ENCODE assay signal across 8 cellular contexts in the genomic region with DNA sequence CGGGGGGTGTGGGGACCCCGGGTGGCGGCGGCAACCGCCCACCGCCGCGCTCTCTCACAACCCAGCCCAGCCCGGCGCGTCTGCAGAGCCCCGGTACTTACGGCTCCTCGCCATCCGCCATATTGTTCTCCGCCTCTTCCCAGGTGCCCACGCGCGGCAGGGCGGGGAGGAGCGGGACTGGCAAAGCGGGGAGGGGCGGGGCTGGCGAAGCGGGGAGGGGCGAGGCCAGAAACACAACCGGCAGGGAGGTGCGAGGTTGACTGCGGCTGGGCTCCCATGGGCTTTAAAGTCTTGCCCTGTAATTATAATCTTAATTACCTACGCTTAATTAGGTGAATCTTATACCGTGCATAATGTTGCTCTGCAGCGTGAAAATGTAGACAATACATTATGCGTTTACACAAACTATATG. TPM values are rescaled to one million over a fixed set of nuclear protein-coding genes. Genes with fewer than 3 reads are reported as not detected.
DNase-seq lines count a peak whose midpoint lies in the region; ATAC-seq and TF ChIP-seq lines count a peak whose summit lies in the region.

A gene (minus strand): TSS at position 133 of the 412 bp plus-strand sequence. CDS start 12 bp downstream, at position 121.

- H3K27ac Mint-ChIP-seq in GM23338 (no peak within 1 kb of the TSS; the same call in 1 of the 2 replicates), neural crest cell (ENCODE audit: unreplicated experiment) (peak within 1 kb of the TSS; percentile 57)

- no peaks in the 10 kb centered on the region for H3K9me3 Mint-ChIP-seq in GM23338
- H3K9me3 Mint-ChIP-seq in neural crest cell = no peaks in the 10 kb centered on the region

- intact Hi-C loops in stomach (cut with DNase I; ENCODE audit: low total_unique reads) = no loop called here

- H3K27ac ChIP-seq in DOHH2 (ENCODE audit: low read depth, low read length) = peak within 1 kb of the TSS; percentile 88
- H3K27ac ChIP-seq in GM23338 (ENCODE audit: low read depth) = 0 out of 2 replicates have a peak within 1 kb of the TSS, but pooled peaks have one; percentile 46
- peak within 1 kb of the TSS; percentile 46 to 97 (median 91) for H3K27ac ChIP-seq in stomach

- H3K4me2 ChIP-seq in DOHH2 (ENCODE audit: low read length) = peak within 1 kb of the TSS; percentile 95
- H3K4me2 ChIP-seq in GM23338 = peak within 1 kb of the TSS; percentile 92

- TF ChIP-seq POLR2A in stomach (IDR thresholded peaks at IDR 0.05) = no peak

- H3F3A ChIP-seq in DOHH2 (ENCODE audit: control insufficient read depth, insufficient read depth) (peaks cover 28% of the 10 kb centered on the region), GM23338 (replicated peaks; ENCODE audit: low read depth) (no peaks in the 10 kb centered on the region)

- H3K4me1 ChIP-seq in DOHH2 (ENCODE audit: control insufficient read depth, low read length) (peaks cover 61% of the 10 kb centered on the region), GM23338 (ENCODE audit: insufficient read depth) (peaks cover 26% of the 10 kb centered on the region), stomach (peaks cover 39 to 72% (median 60%) of the 10 kb centered on the region in 4 donors)

- no peaks in the 10 kb centered on the region for H3K9me2 ChIP-seq in DOHH2 (replicated peaks; ENCODE audit: control insufficient read depth, low read length)
- H3K9me2 ChIP-seq in GM23338 (ENCODE audit: insufficient read depth) = no peaks in the 10 kb centered on the region

- H3K4me3 ChIP-seq in DOHH2 (ENCODE audit: low read length) (peak within 1 kb of the TSS; percentile 89), GM23338 (peak within 1 kb of the TSS; percentile 86), foreskin fibroblast (ENCODE audit: low read depth in 1 of 2, low read length in 2 of 2) (peak within 1 kb of the TSS; percentile 57 to 79), stomach (peak within 1 kb of the TSS; percentile 75 to 98 (median 88))

- H3K36me3 Mint-ChIP-seq in GM23338 (ENCODE audit: low read depth) (peaks cover 5% of the 10 kb centered on the region; the same call in 1 of the 3 replicates), neural crest cell (ENCODE audit: low read depth) (peaks cover 2% of the 10 kb centered on the region)

- 0 to 1% (median 1%) methylated on average over 29 to 33 of the region's 33 CpGs for WGBS in stomach, 5 donors

- peaks cover 35% of the 10 kb centered on the region for H3K4me1 Mint-ChIP-seq in GM23338
- H3K4me1 Mint-ChIP-seq in neural crest cell = peaks cover 70% of the 10 kb centered on the region

- peaks cover 30% of the 10 kb centered on the region for H3K36me3 ChIP-seq in DOHH2 (ENCODE audit: control insufficient read depth, low read length)
- H3K36me3 ChIP-seq in GM23338 (ENCODE audit: insufficient read depth) = no peaks in the 10 kb centered on the region
- peaks cover 0 to 13% (median 7%) of the 10 kb centered on the region in 4 donors for H3K36me3 ChIP-seq in stomach

- H3K27me3 Mint-ChIP-seq in GM23338 (ENCODE audit: insufficient read depth, low read depth, poor library complexity) = no peaks in the 10 kb centered on the region
- H3K27me3 Mint-ChIP-seq in neural crest cell (ENCODE audit: low read depth) = no peaks in the 10 kb centered on the region

- peak; percentile 84 for ATAC-seq in GM23338

- peaks cover 51% of the 10 kb centered on the region for H3K79me2 ChIP-seq in DOHH2 (ENCODE audit: control insufficient read depth, low read length)
- H3K79me2 ChIP-seq in GM23338 (replicated peaks; ENCODE audit: insufficient read depth) = peaks cover 37% of the 10 kb centered on the region

- H2AFZ ChIP-seq in GM23338 = no peak within 1 kb of the TSS

- TF ChIP-seq CTCF in DOHH2 (IDR thresholded peaks at IDR 0.05; ENCODE audit: low read depth, low read length, poor library complexity, severe bottlenecking) = no peak
- no peak for TF ChIP-seq CTCF in GM23338 (conservative IDR thresholded peaks at IDR 0.05; ENCODE audit: low read depth in 2 of 2)
- no peak for TF ChIP-seq CTCF in foreskin fibroblast (IDR thresholded peaks at IDR 0.05; ENCODE audit: low read depth, low read length)
- TF ChIP-seq CTCF in neural crest cell (conservative IDR thresholded peaks at IDR 0.05) = no peak
- TF ChIP-seq CTCF in stomach (IDR thresholded peaks at IDR 0.05) = no peak

- no peak for TF ChIP-seq EP300 in stomach (IDR thresholded peaks at IDR 0.05)

- H3K4me3 Mint-ChIP-seq in GM23338 (peak within 1 kb of the TSS; percentile 91), neural crest cell (peak within 1 kb of the TSS; percentile 90)

- H4K20me1 ChIP-seq in DOHH2 (ENCODE audit: control insufficient read depth, insufficient read depth, low read depth, low read length) (no peaks in the 10 kb centered on the region), GM23338 (replicated peaks; ENCODE audit: insufficient read depth) (no peaks in the 10 kb centered on the region)

- H3K27me3 ChIP-seq in DOHH2 (ENCODE audit: control insufficient read depth, low read length) (no peaks in the 10 kb centered on the region), GM23338 (ENCODE audit: insufficient read depth) (no peaks in the 10 kb centered on the region), stomach (no peaks in the 10 kb centered on the region)

- DNase-seq in GM23338 (ENCODE audit: low spot score) (peak; percentile 93), LoVo (ENCODE audit: low spot score) (peak; percentile 87), SHP77 treated with DMSO at 0.1 percent for 48 hours (lab: John Stamatoyannopoulos, UW) (peak; percentile 37), activated gamma-delta T cell (lab: John Stamatoyannopoulos, UW) (peak; percentile 84), foreskin fibroblast (peak; percentile 78 to 94), neural crest cell (ENCODE audit: low read depth, low spot score) (peak; percentile 81), stomach (peak; percentile 92)

- H3K9me3 ChIP-seq in DOHH2 (ENCODE audit: control insufficient read depth, insufficient read depth, low read length) (no peaks in the 10 kb centered on the region), stomach (no peaks in the 10 kb centered on the region)

TF ChIP-seq in GM23338, 12 proteins besides CTCF, POLR2A, EP300 and RAD21:
- TF ChIP-seq POLR2AphosphoS5 (IDR thresholded peaks at IDR 0.05; ENCODE audit: low read depth) (peak; percentile 82), CREB1 (CRISPR knock-in tag; IDR thresholded peaks at IDR 0.05; ENCODE audit: low read depth) (no peak)
- TF ChIP-seq, protein P1, sequence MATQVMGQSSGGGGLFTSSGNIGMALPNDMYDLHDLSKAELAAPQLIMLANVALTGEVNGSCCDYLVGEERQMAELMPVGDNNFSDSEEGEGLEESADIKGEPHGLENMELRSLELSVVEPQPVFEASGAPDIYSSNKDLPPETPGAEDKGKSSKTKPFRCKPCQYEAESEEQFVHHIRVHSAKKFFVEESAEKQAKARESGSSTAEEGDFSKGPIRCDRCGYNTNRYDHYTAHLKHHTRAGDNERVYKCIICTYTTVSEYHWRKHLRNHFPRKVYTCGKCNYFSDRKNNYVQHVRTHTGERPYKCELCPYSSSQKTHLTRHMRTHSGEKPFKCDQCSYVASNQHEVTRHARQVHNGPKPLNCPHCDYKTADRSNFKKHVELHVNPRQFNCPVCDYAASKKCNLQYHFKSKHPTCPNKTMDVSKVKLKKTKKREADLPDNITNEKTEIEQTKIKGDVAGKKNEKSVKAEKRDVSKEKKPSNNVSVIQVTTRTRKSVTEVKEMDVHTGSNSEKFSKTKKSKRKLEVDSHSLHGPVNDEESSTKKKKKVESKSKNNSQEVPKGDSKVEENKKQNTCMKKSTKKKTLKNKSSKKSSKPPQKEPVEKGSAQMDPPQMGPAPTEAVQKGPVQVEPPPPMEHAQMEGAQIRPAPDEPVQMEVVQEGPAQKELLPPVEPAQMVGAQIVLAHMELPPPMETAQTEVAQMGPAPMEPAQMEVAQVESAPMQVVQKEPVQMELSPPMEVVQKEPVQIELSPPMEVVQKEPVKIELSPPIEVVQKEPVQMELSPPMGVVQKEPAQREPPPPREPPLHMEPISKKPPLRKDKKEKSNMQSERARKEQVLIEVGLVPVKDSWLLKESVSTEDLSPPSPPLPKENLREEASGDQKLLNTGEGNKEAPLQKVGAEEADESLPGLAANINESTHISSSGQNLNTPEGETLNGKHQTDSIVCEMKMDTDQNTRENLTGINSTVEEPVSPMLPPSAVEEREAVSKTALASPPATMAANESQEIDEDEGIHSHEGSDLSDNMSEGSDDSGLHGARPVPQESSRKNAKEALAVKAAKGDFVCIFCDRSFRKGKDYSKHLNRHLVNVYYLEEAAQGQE (IDR thresholded peaks at IDR 0.05; ENCODE audit: unreplicated experiment) = peak; percentile 20

RNA-seq across cellular contexts. Expression of the gene that starts here (rescaled TPM):
- total RNA-seq in GM23338 (2014; rRNA removed; shearing (Covaris generic)) = 82.5 and 85.3 TPM in 2 replicates
- polyA plus RNA-seq in GM23338 (2016; fragmentation: Nextera tagmentation; extraction: Ambion mirVana) (40.4 and 53.2 TPM in 2 replicates), stomach (10 to 100 TPM; 33.4 to 34.4 (median 33.5) TPM)
- total RNA-seq in neural crest cell (75.6 and 78.8 TPM in 2 replicates), stomach (10 to 100 TPM; 44.3 to 99.3 (median 64.6) TPM)

Comparison
In these comparisons a context has a peak if more than half of its experiments do, and no peak if none do; other contexts are left out.
1. Peak in every context shown above with its lines: DNase-seq, ATAC-seq, H3K4me3 ChIP-seq and H3K27ac ChIP-seq.
2. DNase-seq: peak in every context shown above with its lines; median percentile 93 in GM23338; 92 in stomach; 87 in LoVo; 86 in foreskin fibroblast; 84 in activated gamma-delta T cell; 81 in neural crest cell; 37 in SHP77 treated with DMSO at 0.1 percent for 48 hours.